12 cellular contexts compared by ENCODE assay signal in the genomic region with DNA sequence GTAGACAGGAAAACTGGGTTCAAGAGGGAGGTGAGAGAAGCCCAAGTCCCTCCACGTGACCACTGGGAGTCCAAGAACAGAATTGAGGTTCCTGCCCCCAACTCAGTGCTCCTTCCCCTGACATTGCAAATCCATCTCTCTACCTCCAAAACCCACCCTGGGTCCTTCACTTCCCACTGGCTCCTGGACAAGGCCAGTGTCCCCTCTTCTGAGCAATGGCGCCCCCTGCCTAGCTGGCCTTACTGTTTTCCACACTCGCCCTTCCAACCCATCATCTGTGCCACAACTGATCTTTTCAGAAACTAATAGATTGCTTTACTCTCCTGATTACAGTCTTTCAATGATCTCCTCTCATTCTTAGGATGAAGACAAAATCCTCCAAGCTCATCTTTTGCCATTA.
DNase-seq lines count a peak whose midpoint lies in the region; ATAC-seq and TF ChIP-seq lines count a peak whose summit lies in the region.
"Had no signal": no experiment of that assay in that cellular context is flagged by ENCODE, and none has a peak within 500 bp of the region (broad histone marks: within the 10 kb centered on the region; RNA-seq: fewer than 3 reads in every experiment).

No MANE protein-coding gene starts in this region.

- no peaks in the 10 kb centered on the region for H3K36me3 ChIP-seq in BJ (ENCODE audit: control insufficient read depth, insufficient read depth, low read length)
- no peaks in the 10 kb centered on the region for H3K36me3 ChIP-seq in kidney epithelial cell (ENCODE audit: control insufficient read depth, insufficient read depth, low read length)
- H3K36me3 ChIP-seq: gastrocnemius medialis had no signal

- POLR2A ChIA-PET in BJ (lab: Charles Lee): no interaction called here

- TF ChIP-seq CTCF in BJ (IDR thresholded peaks at IDR 0.05; ENCODE audit: insufficient read depth, low read depth, low read length) (peak; percentile 19; the same call in 1 of the 2 replicates), kidney epithelial cell (IDR thresholded peaks at IDR 0.05; ENCODE audit: insufficient read depth, low read length, poor library complexity, severe bottlenecking) (peak; percentile 14)

- CTCF ChIA-PET in BJ (lab: Yijun Ruan, JAX): no interaction called here

- DNase-seq in BJ (ENCODE audit: low read depth): no peak
- DNase-seq in ELF-1 (ENCODE audit: low read depth, low spot score): peak; percentile 37
- DNase-seq in UCSD-AML1 (lab: John Stamatoyannopoulos, UW; ENCODE audit: unreplicated experiment): peak; percentile 29
- DNase-seq in kidney epithelial cell (ENCODE audit: low read depth): no peak
- DNase-seq in COR-L47 (lab: John Stamatoyannopoulos, UW): no peak
- DNase-seq: activated CD4-positive, CD25-positive, alpha-beta regulatory T cell; cortex of kidney; gastrocnemius medialis had no signal

- H3K4me3 ChIP-seq in BJ (ENCODE audit: low read depth, low read length): no peak overlapping the region
- H3K4me3 ChIP-seq in kidney epithelial cell (ENCODE audit: low read depth, low read length): no peak overlapping the region
- H3K4me3 ChIP-seq: gastrocnemius medialis, SK-N-MC had no signal

- H3K27me3 ChIP-seq in BJ (ENCODE audit: control insufficient read depth, insufficient read depth, low read length) (peaks cover 9% of the 10 kb centered on the region; the same call in 1 of the 2 replicates), kidney epithelial cell (ENCODE audit: control insufficient read depth, insufficient read depth, low read length) (no peaks in the 10 kb centered on the region)
- H3K27me3 ChIP-seq: gastrocnemius medialis had no signal

- ATAC-seq in GM19463 (IDR thresholded peaks at IDR 0.05; ENCODE audit: unreplicated experiment) (no peak), GM21367 (IDR thresholded peaks at IDR 0.05; ENCODE audit: unreplicated experiment) (no peak), GM18511 (IDR thresholded peaks at IDR 0.05; ENCODE audit: unreplicated experiment) (no peak)
- ATAC-seq: gastrocnemius medialis had no signal

Comparison
In these comparisons a context has a peak if more than half of its experiments do, and no peak if none do; other contexts are left out.
1. DNase-seq: peak in ELF-1 (single experiment) and UCSD-AML1 (single experiment); none in BJ (single experiment), kidney epithelial cell (single experiment) and COR-L47 (single experiment).